ENCODE assay signal across 8 cellular contexts in the genomic region with DNA sequence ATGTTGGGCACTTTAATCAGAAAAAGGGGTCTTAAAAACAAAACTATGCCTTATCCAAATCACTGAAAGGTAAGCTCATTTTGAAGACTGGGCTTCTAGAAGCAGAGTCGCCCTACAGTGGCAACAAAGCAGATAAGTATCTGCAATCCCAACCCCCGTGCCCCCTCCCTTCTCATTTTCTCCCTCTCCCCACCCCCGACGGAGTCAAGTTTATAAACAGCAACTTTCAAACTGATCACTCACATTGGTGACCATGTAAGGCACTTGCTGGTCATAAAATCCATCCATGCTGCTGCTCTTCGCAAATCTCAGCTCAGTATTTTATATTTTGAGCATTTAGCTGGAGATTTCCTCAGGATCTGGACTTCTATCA. TPM values are rescaled to one million over a fixed set of nuclear protein-coding genes. Genes with fewer than 3 reads are reported as not detected.
A peak's percentile ranks its signal among the peaks of the same experiment; 100 is the strongest.
DNase-seq lines count a peak whose midpoint lies in the region; ATAC-seq, FAIRE-seq and TF ChIP-seq lines count a peak whose summit lies in the region.

No MANE protein-coding gene starts in this region.

- H3K56ac ChIP-seq in H1 (replicated peaks; ENCODE audit: insufficient read length, low read depth, low read length), result no peak overlapping the region

- peak in 1 of 2 experiments; percentile 49; a peak in 1 of 3 replicates for TF ChIP-seq POLR2A in H1 (IDR thresholded peaks at IDR 0.05; ENCODE audit: control extremely low read depth in 1 of 2, low read depth in 2 of 2, low read length in 2 of 2)

- H3K27me3 Mint-ChIP-seq in stimulated activated naive B cell treated with anti-CD40 and anti-IgM and Interleukin-4, amounts not matched to agents 10 μg/mL and 1 μg/mL and 100 μg/mL, for 72 hours, result peaks cover 4 to 6% of the 10 kb centered on the region in 2 donors

- no peak overlapping the region for H2AK5ac ChIP-seq in H1 (ENCODE audit: low read depth, low read length)

- H3K27ac Mint-ChIP-seq in stimulated activated naive B cell treated with anti-CD40 and anti-IgM and Interleukin-4, amounts not matched to agents 10 μg/mL and 1 μg/mL and 100 μg/mL, for 72 hours, result no peak overlapping the region

- H3K9me3 Mint-ChIP-seq in stimulated activated naive B cell treated with anti-CD40 and anti-IgM and Interleukin-4, amounts not matched to agents 10 μg/mL and 1 μg/mL and 100 μg/mL, for 72 hours, result no peaks in the 10 kb centered on the region

- no peak overlapping the region for H3K23ac ChIP-seq in H1 (ENCODE audit: insufficient read length)

- H2AFZ ChIP-seq in H1 (ENCODE audit: low read length) (peak overlapping the region; percentile 67; the same call in 1 of the 2 replicates), neural cell (ENCODE audit: low read depth, low read length) (no peak overlapping the region)

- H3K9me3 ChIP-seq in H1 (ENCODE audit: insufficient read depth in 2 of 2, low read depth in 1 of 2, low read length in 1 of 2), result no peaks in the 10 kb centered on the region
- H3K9me3 ChIP-seq in neural cell (ENCODE audit: low read length), result no peaks in the 10 kb centered on the region

- ATAC-seq in GM19324 (IDR thresholded peaks at IDR 0.05; ENCODE audit: low FRiP score, unreplicated experiment), result no peak
- no peak for ATAC-seq in stimulated activated naive B cell treated with anti-CD40 and anti-IgM and Interleukin-4, amounts not matched to agents 10 μg/mL and 1 μg/mL and 100 μg/mL, for 72 hours (replicated peaks)
- ATAC-seq in HG03521 (IDR thresholded peaks at IDR 0.05; ENCODE audit: unreplicated experiment), result no peak

- no peaks in the 10 kb centered on the region for H3K36me3 Mint-ChIP-seq in stimulated activated naive B cell treated with anti-CD40 and anti-IgM and Interleukin-4, amounts not matched to agents 10 μg/mL and 1 μg/mL and 100 μg/mL, for 72 hours

- H4K20me1 ChIP-seq in H1 (replicated peaks in 1 of 2; ENCODE audit: control insufficient read depth in 1 of 2, insufficient read depth in 2 of 2, low read length in 2 of 2) (no peaks in the 10 kb centered on the region), neural cell (ENCODE audit: insufficient read depth) (no peaks in the 10 kb centered on the region)

- no peak overlapping the region for H2BK120ac ChIP-seq in H1 (replicated peaks; ENCODE audit: low read depth, low read length)

- CTCF ChIA-PET in H1 (lab: Charles Lee; ENCODE audit: partially characterized antibody), result interaction anchor here (0.5 to 2.1 kb wide), 22 partner anchors 8 to 1868 kb away, joined by 3 to 11 read pairs (median 3); no protein-coding TSS in a partner anchor

- no peak overlapping the region for H3K4me3 Mint-ChIP-seq in stimulated activated naive B cell treated with anti-CD40 and anti-IgM and Interleukin-4, amounts not matched to agents 10 μg/mL and 1 μg/mL and 100 μg/mL, for 72 hours

- peak overlapping the region; percentile 63; the same call in 1 of the 2 replicates for H2BK5ac ChIP-seq in H1 (ENCODE audit: low read depth, low read length)

- H3K4me1 Mint-ChIP-seq in stimulated activated naive B cell treated with anti-CD40 and anti-IgM and Interleukin-4, amounts not matched to agents 10 μg/mL and 1 μg/mL and 100 μg/mL, for 72 hours, result no peaks in the 10 kb centered on the region

- peaks cover 0 to 6% (median 2%) of the 10 kb centered on the region in 4 experiments; a peak in 4 of 7 replicates for H3K4me1 ChIP-seq in H1 (replicated peaks in 1 of 4; ENCODE audit: control insufficient read depth in 3 of 4, insufficient read depth in 4 of 4, low read length in 3 of 4)

- H4K8ac ChIP-seq in H1 (ENCODE audit: extremely low read depth, insufficient read depth, low read length), result no peak overlapping the region

- peak overlapping the region; percentile 63 for H4K5ac ChIP-seq in H1 (ENCODE audit: insufficient read length, low read depth, low read length)

- H3K23me2 ChIP-seq in H1 (ENCODE audit: low read depth, low read length), result peaks cover 14% of the 10 kb centered on the region

- H3K27me3 ChIP-seq in H1 (replicated peaks in 1 of 4; ENCODE audit: control insufficient read depth in 3 of 4, extremely low read depth in 1 of 4, insufficient read depth in 3 of 4, low read length in 3 of 4) (no peaks in the 10 kb centered on the region), neural cell (ENCODE audit: insufficient read depth, low read depth, low read length) (peaks cover 17% of the 10 kb centered on the region)

- H3K79me2 ChIP-seq in H1 (ENCODE audit: control insufficient read depth in 1 of 2, insufficient read depth in 2 of 2, low read length in 2 of 2), result peaks cover 0 to 42% of the 10 kb centered on the region in 2 experiments; a peak in 2 of 4 replicates
- peaks cover 18% of the 10 kb centered on the region for H3K79me2 ChIP-seq in neural cell (replicated peaks; ENCODE audit: insufficient read depth, low read length)

- H3K79me1 ChIP-seq in H1 (ENCODE audit: low read depth, low read length), result no peaks in the 10 kb centered on the region

- peak overlapping the region; percentile 86 to 99 for H3K4me2 ChIP-seq in H1 (ENCODE audit: insufficient read depth in 1 of 2, low read depth in 2 of 2, low read length in 2 of 2)
- H3K4me2 ChIP-seq in neural cell (ENCODE audit: low read length), result peak overlapping the region; percentile 84

- H2BK12ac ChIP-seq in H1 (ENCODE audit: low read depth, low read length), result no peak overlapping the region; the same call in 1 of the 2 replicates

- no peak for TF ChIP-seq EP300 in H1 (IDR thresholded peaks at IDR 0.05; ENCODE audit: borderline replicate concordance in 1 of 2, low read depth in 2 of 2, low read length in 2 of 2)
- no peak for TF ChIP-seq EP300 in neural cell (conservative IDR thresholded peaks at IDR 0.05; ENCODE audit: poor library complexity, severe bottlenecking)

- H3F3A ChIP-seq in neural cell (ENCODE audit: insufficient read depth, low read length, poor library complexity, severe bottlenecking), result peaks cover 4% of the 10 kb centered on the region

- no peak overlapping the region for H3K14ac ChIP-seq in H1 (ENCODE audit: insufficient read length)

- TF ChIP-seq RAD21 in H1 (IDR thresholded peaks at IDR 0.05 in 1 of 2, conservative IDR thresholded peaks at IDR 0.05 in 1 of 2; ENCODE audit: low read depth in 2 of 2, low read length in 2 of 2), result peak in 1 of 2 experiments; percentile 17; a peak in 1 of 4 replicates
- TF ChIP-seq RAD21 in neural cell (conservative IDR thresholded peaks at IDR 0.05), result no peak

- no peaks in the 10 kb centered on the region for H3K9me2 ChIP-seq in neural cell (ENCODE audit: insufficient read depth, low read length)

- H3K4me3 ChIP-seq in H1 (ENCODE audit: extremely low read depth in 1 of 4, insufficient read depth in 2 of 4, low read depth in 3 of 4, low read length in 4 of 4), result peak overlapping the region; percentile 75 to 85 (median 78)
- H3K4me3 ChIP-seq in neural cell (ENCODE audit: low read length), result peak overlapping the region; percentile 73

- H3K4ac ChIP-seq in H1 (replicated peaks; ENCODE audit: insufficient read length, low read depth, low read length), result no peak overlapping the region

- peak; percentile 9 for DNase-seq in COR-L47 (lab: John Stamatoyannopoulos, UW)
- peak; percentile 14 for DNase-seq in NCI-H524 treated with DMSO at 0.1 percent for 48 hours (lab: John Stamatoyannopoulos, UW)
- no peak for DNase-seq in H1 (ENCODE audit: low read depth in 1 of 2, low spot score in 2 of 2)
- DNase-seq in stimulated activated naive B cell treated with anti-CD40 and anti-IgM and Interleukin-4, amounts not matched to agents 10 μg/mL and 1 μg/mL and 100 μg/mL, for 72 hours, result no peak
- DNase-seq in activated CD4-positive, alpha-beta T cell treated with anti-CD3 and anti-CD28 coated beads for 4 hours, result no peak

- no peak overlapping the region; the same call in 1 of the 2 replicates for H2BK15ac ChIP-seq in H1 (ENCODE audit: low read length)

- peaks cover 0 to 7% (median 0%) of the 10 kb centered on the region in 4 experiments; a peak in 1 of 8 replicates for H3K36me3 ChIP-seq in H1 (ENCODE audit: control insufficient read depth in 2 of 4, insufficient read depth in 4 of 4, low read length in 3 of 4)
- H3K36me3 ChIP-seq in neural cell (ENCODE audit: insufficient read depth, low read length), result no peaks in the 10 kb centered on the region

- TF ChIP-seq CTCF in H1 (IDR thresholded peaks at IDR 0.05; ENCODE audit: control extremely low read depth in 1 of 3, insufficient read depth in 1 of 3, low read depth in 1 of 3, low read length in 3 of 3) (no peak), neural cell (IDR thresholded peaks at IDR 0.05; ENCODE audit: poor library complexity, severe bottlenecking) (no peak)

- peak overlapping the region; percentile 88 for H3K18ac ChIP-seq in H1 (ENCODE audit: extremely low read depth, low read length)

- H3K27ac ChIP-seq in H1 (ENCODE audit: low read depth, low read length) (peak overlapping the region; percentile 89), neural cell (ENCODE audit: low read length) (no peak overlapping the region)

- peak overlapping the region; percentile 45 to 90 (median 65) for H3K9ac ChIP-seq in H1 (replicated peaks in 1 of 4; ENCODE audit: extremely low read depth in 1 of 4, low read depth in 3 of 4, low read length in 3 of 4)
- peak overlapping the region; percentile 49 for H3K9ac ChIP-seq in neural cell (ENCODE audit: low read length)

- H2BK20ac ChIP-seq in H1 (ENCODE audit: low read length), result no peak overlapping the region

- FAIRE-seq in H1 (lab: Jason Lieb, UNC), result peak; percentile 69

- H4K91ac ChIP-seq in H1 (replicated peaks; ENCODE audit: insufficient read length, low read length), result no peak overlapping the region

- POLR2A ChIA-PET in H1 (lab: Charles Lee; ENCODE audit: partially characterized antibody), result interaction anchor here (0.6 to 4.1 kb wide), 15 partner anchors 8 to 1469 kb away, joined by 3 to 48 read pairs (median 4); no protein-coding TSS in a partner anchor

- 0% methylated on average over 4 of the region's 5 CpGs; no CpG with 5 or more reads in 1 of the 2 experiments for WGBS in H1 (ENCODE audit: extremely low coverage in 1 of 2, insufficient coverage in 1 of 2, insufficient read length in 1 of 2, insufficient replicate concordance in 2 of 2, low coverage in 1 of 2, low lambda C conversion rate in 2 of 2, missing lambda C conversion rate in 1 of 2), 2 experiments

TF ChIP-seq in H1, 55 proteins besides CTCF, POLR2A, EP300 and RAD21 (continues in another document):
- no peak for TF ChIP-seq JUN (IDR thresholded peaks at IDR 0.05; ENCODE audit: low read depth, low read length)

TF ChIP-seq in neural cell, 6 proteins besides CTCF, POLR2A, EP300 and RAD21 (continues in another document):
- TF ChIP-seq MXI1 (conservative IDR thresholded peaks at IDR 0.05; ENCODE audit: poor library complexity, severe bottlenecking), result no peak

RNA-seq across cellular contexts. Expression of a gene that starts 0.7 kb away (rescaled TPM):
- 87.5 and 91.2 TPM in 2 replicates for total RNA-seq in H1 (2021; fragmentation: NEBNext Ultra II Directional; extraction: Animal tissue kit (Norgen Biotek cat#: 25700))
- polyA plus RNA-seq in H1 (2011; rRNA removed) (58.3 and 63.2 TPM in 2 replicates), neural cell (1.3 and 1.5 TPM in 2 replicates)
- 53.4 TPM for polyA plus RNA-seq in H1 (2011; cell fraction: cytosol; rRNA removed)
- 127 TPM for polyA plus RNA-seq in H1 (2011; cell fraction: nucleus; rRNA removed)
- polyA plus RNA-seq in H1 (2012, experiment 1 of 2), result 33.2 to 48.2 TPM (median 44.6 TPM) in 4 replicates
- polyA plus RNA-seq in H1 (2012, experiment 2 of 2), result 3.6 TPM
- 84.8 TPM for polyA plus RNA-seq in H1 (2013, experiment 1 of 2)
- 80.7 TPM for polyA plus RNA-seq in H1 (2013, experiment 2 of 2)
- 109 and 115 TPM in 2 replicates for polyA minus RNA-seq in H1 (2011; rRNA and poly(A)+ RNA removed)
- 51.9 TPM for polyA minus RNA-seq in H1 (2011; cell fraction: cytosol; rRNA and poly(A)+ RNA removed)
- polyA minus RNA-seq in H1 (2011; cell fraction: nucleus; rRNA and poly(A)+ RNA removed), result 97.7 TPM
- polyA minus RNA-seq in neural cell, result 3.9 and 4.9 TPM in 2 replicates

Comparison
In these comparisons a context has a peak if more than half of its experiments do, and no peak if none do; other contexts are left out.
1. DNase-seq: peak in COR-L47 (single experiment) and NCI-H524 treated with DMSO at 0.1 percent for 48 hours (single experiment); none in H1 (0 of 2), stimulated activated naive B cell treated with anti-CD40 and anti-IgM and Interleukin-4, amounts not matched to agents 10 μg/mL and 1 μg/mL and 100 μg/mL, for 72 hours (single experiment) and activated CD4-positive, alpha-beta T cell treated with anti-CD3 and anti-CD28 coated beads for 4 hours (0 of 2).